Comparison of ENCODE assay signal across 18 cellular contexts in the genomic region with DNA sequence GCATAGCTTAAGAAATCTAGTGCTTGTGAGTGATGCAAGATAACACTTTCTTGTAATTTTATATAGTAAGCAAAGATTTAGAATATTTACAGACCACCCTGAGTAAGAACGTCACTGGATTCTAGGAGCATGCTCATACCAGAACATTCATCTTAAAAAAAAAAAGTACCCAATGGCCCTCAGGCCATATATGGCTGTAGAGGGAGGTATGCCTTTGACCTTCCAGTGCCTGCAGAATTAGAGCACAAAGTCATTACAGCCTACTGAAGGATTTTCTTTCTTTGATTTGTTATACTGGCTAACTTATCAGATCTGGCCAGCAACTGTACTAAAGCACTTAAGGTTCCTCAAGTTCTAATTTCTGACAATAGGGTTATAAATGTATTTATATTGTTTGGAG.
A peak's percentile ranks its signal among the peaks of the same experiment; 100 is the strongest.
DNase-seq lines count a peak whose midpoint lies in the region; ATAC-seq, FAIRE-seq and TF ChIP-seq lines count a peak whose summit lies in the region.
"Had no signal": no experiment of that assay in that cellular context is flagged by ENCODE, and none has a peak within 500 bp of the region (broad histone marks: within the 10 kb centered on the region; RNA-seq: fewer than 3 reads in every experiment).

No MANE protein-coding gene starts in this region.

- H2AFZ ChIP-seq in GM23338 (no peak overlapping the region), H1 (ENCODE audit: low read length) (no peak overlapping the region)

- DNase-seq in GM23338 (ENCODE audit: low spot score) (peak; percentile 14), H1 (ENCODE audit: low read depth in 1 of 2, low spot score in 2 of 2) (no peak), mesothelial cell of epicardium (ENCODE audit: low spot score in 2 of 2, unreplicated experiment in 2 of 2) (no peak), D721Med (ENCODE audit: insufficient read length, low spot score) (no peak), DMS53 treated with DMSO at 0.1 percent for 48 hours (lab: John Stamatoyannopoulos, UW; ENCODE audit: unreplicated experiment) (no peak)
- DNase-seq: C1 segment of cervical spinal cord; Calu3; CD4-positive, alpha-beta T cell; DMS153; DND-41; GDM1 had no signal

- no peak overlapping the region for H2BK12ac ChIP-seq in H1 (ENCODE audit: low read depth, low read length)

- H2BK120ac ChIP-seq in H1 (replicated peaks; ENCODE audit: low read depth, low read length), result no peak overlapping the region

- H3F3A ChIP-seq in GM23338 (replicated peaks; ENCODE audit: low read depth), result no peaks in the 10 kb centered on the region

- no peak overlapping the region for H4K8ac ChIP-seq in H1 (ENCODE audit: extremely low read depth, insufficient read depth, low read length)

- H3K9me3 Mint-ChIP-seq in GM23338 (no peaks in the 10 kb centered on the region), mesothelial cell of epicardium (no peaks in the 10 kb centered on the region)
- H3K9me3 Mint-ChIP-seq: CD4-positive, alpha-beta T cell had no signal

- H3K27ac ChIP-seq in GM23338 (ENCODE audit: low read depth) (no peak overlapping the region), H1 (ENCODE audit: low read depth, low read length) (no peak overlapping the region), urinary bladder (ENCODE audit: low read depth) (peak overlapping the region; percentile 10)

- no peaks in the 10 kb centered on the region for H3K79me1 ChIP-seq in H1 (ENCODE audit: low read depth, low read length)

- no peaks in the 10 kb centered on the region for H3K27me3 Mint-ChIP-seq in GM23338 (ENCODE audit: insufficient read depth, low read depth, poor library complexity)
- no peaks in the 10 kb centered on the region for H3K27me3 Mint-ChIP-seq in mesothelial cell of epicardium (ENCODE audit: low read depth)
- H3K27me3 Mint-ChIP-seq: CD4-positive, alpha-beta T cell had no signal

- H3K4me2 ChIP-seq in GM23338, result no peak overlapping the region
- H3K4me2 ChIP-seq in H1 (ENCODE audit: insufficient read depth in 1 of 2, low read depth in 2 of 2, low read length in 2 of 2), result no peak overlapping the region

- POLR2A ChIA-PET in H1 (lab: Charles Lee; ENCODE audit: partially characterized antibody), result no interaction called here

- no peak for FAIRE-seq in H1 (lab: Jason Lieb, UNC)
- no peak for FAIRE-seq in D721Med (lab: Jason Lieb, UNC)
- FAIRE-seq: A204.1, GM12892, HepG2 had no signal

- H3K27me3 ChIP-seq in GM23338 (ENCODE audit: insufficient read depth) (no peaks in the 10 kb centered on the region), H1 (replicated peaks in 1 of 4; ENCODE audit: control insufficient read depth in 3 of 4, extremely low read depth in 1 of 4, insufficient read depth in 3 of 4, low read length in 3 of 4) (no peaks in the 10 kb centered on the region)

- H2BK5ac ChIP-seq in H1 (ENCODE audit: low read depth, low read length), result no peak overlapping the region

- ATAC-seq in GM23338, result peak; percentile 57; the same call in 1 of the 3 replicates
- ATAC-seq in GM21367 (IDR thresholded peaks at IDR 0.05; ENCODE audit: unreplicated experiment), result no peak
- ATAC-seq: HCT116, HepG2 had no signal

- H4K91ac ChIP-seq in H1 (replicated peaks; ENCODE audit: insufficient read length, low read length), result no peak overlapping the region

- no peak overlapping the region for H2AK5ac ChIP-seq in H1 (ENCODE audit: low read depth, low read length)

- no peak for TF ChIP-seq CTCF in GM23338 (conservative IDR thresholded peaks at IDR 0.05; ENCODE audit: low read depth in 2 of 2)
- TF ChIP-seq CTCF in H1 (IDR thresholded peaks at IDR 0.05; ENCODE audit: control extremely low read depth in 1 of 3, insufficient read depth in 1 of 3, low read depth in 1 of 3, low read length in 3 of 3), result no peak
- no peak for TF ChIP-seq CTCF in mesothelial cell of epicardium (IDR thresholded peaks at IDR 0.05; ENCODE audit: unreplicated experiment)
- TF ChIP-seq CTCF in D721Med (IDR thresholded peaks at IDR 0.05; ENCODE audit: insufficient read depth, missing control alignments), result no peak

- H3K56ac ChIP-seq in H1 (replicated peaks; ENCODE audit: insufficient read length, low read depth, low read length), result no peak overlapping the region

- H3K23me2 ChIP-seq in H1 (ENCODE audit: low read depth, low read length), result no peaks in the 10 kb centered on the region

- H4K20me1 ChIP-seq in GM23338 (replicated peaks; ENCODE audit: insufficient read depth), result no peaks in the 10 kb centered on the region
- H4K20me1 ChIP-seq in H1 (replicated peaks in 1 of 2; ENCODE audit: control insufficient read depth in 1 of 2, insufficient read depth in 2 of 2, low read length in 2 of 2), result no peaks in the 10 kb centered on the region

- H3K23ac ChIP-seq in H1 (ENCODE audit: insufficient read length), result no peak overlapping the region

- peaks cover 13% of the 10 kb centered on the region; the same call in 1 of the 2 replicates for H3K4me1 ChIP-seq in GM23338 (ENCODE audit: insufficient read depth)
- no peaks in the 10 kb centered on the region for H3K4me1 ChIP-seq in H1 (replicated peaks in 1 of 4; ENCODE audit: control insufficient read depth in 3 of 4, insufficient read depth in 4 of 4, low read length in 3 of 4)
- H3K4me1 ChIP-seq in urinary bladder (ENCODE audit: insufficient read depth), result no peaks in the 10 kb centered on the region

- WGBS in H1 (ENCODE audit: extremely low coverage in 1 of 2, insufficient coverage in 1 of 2, insufficient read length in 1 of 2, insufficient replicate concordance in 2 of 2, low coverage in 1 of 2, low lambda C conversion rate in 2 of 2, missing lambda C conversion rate in 1 of 2), 2 experiments, result 76% methylated on average over 1 of the region's 1 CpG; no CpG with 5 or more reads in 1 of the 2 experiments
- 17% methylated on average over 1 of the region's 1 CpG for WGBS in urinary bladder

- TF ChIP-seq RAD21 in H1 (IDR thresholded peaks at IDR 0.05 in 1 of 2, conservative IDR thresholded peaks at IDR 0.05 in 1 of 2; ENCODE audit: low read depth in 2 of 2, low read length in 2 of 2), result no peak

- H3K9me2 ChIP-seq in GM23338 (ENCODE audit: insufficient read depth), result no peaks in the 10 kb centered on the region

- CTCF ChIA-PET in H1 (lab: Charles Lee; ENCODE audit: partially characterized antibody), result interaction anchor here (1.0 kb wide), 1 partner anchor 45 kb away, joined by 3 read pairs; no protein-coding TSS in a partner anchor

- H3K9ac ChIP-seq in H1 (replicated peaks in 1 of 4; ENCODE audit: extremely low read depth in 1 of 4, low read depth in 3 of 4, low read length in 3 of 4), result no peak overlapping the region

- H2BK20ac ChIP-seq in H1 (ENCODE audit: low read length), result no peak overlapping the region

- no peak overlapping the region for H3K4ac ChIP-seq in H1 (replicated peaks; ENCODE audit: insufficient read length, low read depth, low read length)

- H3K4me3 ChIP-seq in GM23338 (no peak overlapping the region), H1 (ENCODE audit: extremely low read depth in 1 of 4, insufficient read depth in 2 of 4, low read depth in 3 of 4, low read length in 4 of 4) (no peak overlapping the region), urinary bladder (ENCODE audit: low read depth, low read length) (no peak overlapping the region)

- H3K4me1 Mint-ChIP-seq in GM23338 (peaks cover 15% of the 10 kb centered on the region), mesothelial cell of epicardium (peaks cover 50% of the 10 kb centered on the region)
- H3K4me1 Mint-ChIP-seq: B cell had no signal

- H3K79me2 ChIP-seq in GM23338 (replicated peaks; ENCODE audit: insufficient read depth) (no peaks in the 10 kb centered on the region), H1 (ENCODE audit: control insufficient read depth in 1 of 2, insufficient read depth in 2 of 2, low read length in 2 of 2) (no peaks in the 10 kb centered on the region)

- H3K4me3 Mint-ChIP-seq in GM23338 (no peak overlapping the region), mesothelial cell of epicardium (peak overlapping the region; percentile 21)
- H3K4me3 Mint-ChIP-seq: B cell; CD4-positive, alpha-beta T cell had no signal

- no peak for TF ChIP-seq POLR2A in H1 (IDR thresholded peaks at IDR 0.05; ENCODE audit: control extremely low read depth in 1 of 2, low read depth in 2 of 2, low read length in 2 of 2)

- H4K5ac ChIP-seq in H1 (ENCODE audit: insufficient read length, low read depth, low read length), result no peak overlapping the region

- no peak overlapping the region for H3K18ac ChIP-seq in H1 (ENCODE audit: extremely low read depth, low read length)

- H2BK15ac ChIP-seq in H1 (ENCODE audit: low read length), result no peak overlapping the region

- no peaks in the 10 kb centered on the region for H3K36me3 Mint-ChIP-seq in GM23338 (ENCODE audit: low read depth)
- no peaks in the 10 kb centered on the region for H3K36me3 Mint-ChIP-seq in mesothelial cell of epicardium

- H3K14ac ChIP-seq in H1 (ENCODE audit: insufficient read length), result no peak overlapping the region

- H3K27ac Mint-ChIP-seq in GM23338 (no peak overlapping the region), mesothelial cell of epicardium (peak overlapping the region; percentile 88)
- H3K27ac Mint-ChIP-seq: B cell; CD4-positive, alpha-beta T cell had no signal

- H3K9me3 ChIP-seq in H1 (ENCODE audit: insufficient read depth in 2 of 2, low read depth in 1 of 2, low read length in 1 of 2), result no peaks in the 10 kb centered on the region

- H3K36me3 ChIP-seq in GM23338 (ENCODE audit: insufficient read depth) (no peaks in the 10 kb centered on the region), H1 (ENCODE audit: control insufficient read depth in 2 of 4, insufficient read depth in 4 of 4, low read length in 3 of 4) (no peaks in the 10 kb centered on the region), urinary bladder (ENCODE audit: insufficient read depth) (no peaks in the 10 kb centered on the region)

- TF ChIP-seq EP300 in H1 (IDR thresholded peaks at IDR 0.05; ENCODE audit: borderline replicate concordance in 1 of 2, low read depth in 2 of 2, low read length in 2 of 2), result no peak

TF ChIP-seq in GM23338, 12 proteins besides CTCF, POLR2A, EP300 and RAD21 (continues in another document):
- TF ChIP-seq, protein P1, sequence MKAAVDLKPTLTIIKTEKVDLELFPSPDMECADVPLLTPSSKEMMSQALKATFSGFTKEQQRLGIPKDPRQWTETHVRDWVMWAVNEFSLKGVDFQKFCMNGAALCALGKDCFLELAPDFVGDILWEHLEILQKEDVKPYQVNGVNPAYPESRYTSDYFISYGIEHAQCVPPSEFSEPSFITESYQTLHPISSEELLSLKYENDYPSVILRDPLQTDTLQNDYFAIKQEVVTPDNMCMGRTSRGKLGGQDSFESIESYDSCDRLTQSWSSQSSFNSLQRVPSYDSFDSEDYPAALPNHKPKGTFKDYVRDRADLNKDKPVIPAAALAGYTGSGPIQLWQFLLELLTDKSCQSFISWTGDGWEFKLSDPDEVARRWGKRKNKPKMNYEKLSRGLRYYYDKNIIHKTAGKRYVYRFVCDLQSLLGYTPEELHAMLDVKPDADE (IDR thresholded peaks at IDR 0.05), result no peak

TF ChIP-seq in H1, 55 proteins besides CTCF, POLR2A, EP300 and RAD21:
- TF ChIP-seq SRF (IDR thresholded peaks at IDR 0.05; ENCODE audit: low read depth, low read length), result peak; percentile 90
- TF ChIP-seq TAF1 (IDR thresholded peaks at IDR 0.05; ENCODE audit: low read depth, low read length), result no peak
TF ChIP-seq in H1: peak in this region for 1.
